2 cellular contexts compared by ENCODE assay signal in the genomic region with DNA sequence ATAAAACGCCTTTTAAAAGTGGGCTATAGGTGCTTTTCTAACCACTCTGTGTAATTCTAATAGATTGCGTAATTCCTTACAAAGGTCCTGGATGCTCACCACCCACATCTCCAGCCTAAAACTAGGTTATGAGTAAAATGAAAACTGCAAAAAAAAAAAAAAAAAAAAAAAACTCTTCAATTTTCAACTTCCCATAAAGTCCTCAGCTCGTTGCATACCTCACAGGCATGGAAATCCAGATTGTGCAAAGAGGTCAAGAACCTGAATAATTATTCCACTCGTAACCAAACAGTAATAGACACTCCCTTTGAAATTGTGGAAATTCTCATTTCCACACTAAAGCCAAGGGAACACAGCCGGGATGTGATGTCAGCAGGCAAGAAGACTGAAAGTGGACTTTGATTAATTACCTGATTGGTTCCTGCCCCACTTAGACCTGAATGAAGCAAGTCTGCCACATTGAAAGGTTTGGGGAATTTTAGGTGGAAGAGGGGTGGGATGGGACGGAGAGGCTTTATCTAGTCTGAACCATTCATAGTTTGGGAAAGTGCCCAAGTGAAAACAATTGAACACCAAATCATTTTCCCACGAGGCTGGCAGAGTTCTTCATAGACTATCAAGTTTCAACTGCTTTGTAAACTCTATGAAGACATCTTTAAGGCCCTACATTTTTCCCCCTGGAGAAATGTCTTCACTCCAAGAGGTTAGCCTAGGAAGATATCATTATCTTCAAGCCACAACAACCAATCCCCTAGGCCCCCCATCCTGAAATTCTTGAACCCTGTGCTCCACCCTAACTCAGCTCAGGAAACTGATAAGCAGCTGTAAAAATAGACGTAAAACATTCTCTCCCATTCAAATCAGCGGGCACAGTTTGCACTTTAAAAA.
TF ChIP-seq lines count a peak whose summit lies in the region.

No MANE protein-coding gene starts in this region.

TF ChIP-seq in GM23338, 12 proteins besides CTCF, POLR2A, EP300 and RAD21:
- TF ChIP-seq ZNF331 (CRISPR knock-in tag; IDR thresholded peaks at IDR 0.05; ENCODE audit: low read depth) (no peak), EZH2phosphoT487 (IDR thresholded peaks at IDR 0.05; ENCODE audit: unreplicated experiment) (no peak), CREB1 (CRISPR knock-in tag; IDR thresholded peaks at IDR 0.05; ENCODE audit: low read depth) (no peak), STAT1 (IDR thresholded peaks at IDR 0.05; ENCODE audit: unreplicated experiment) (no peak)

TF ChIP-seq in endothelial cell of umbilical vein, 7 proteins besides CTCF, POLR2A, EP300 and RAD21:
- no peak for TF ChIP-seq EZH2 (IDR thresholded peaks at IDR 0.05; ENCODE audit: borderline replicate concordance, low read depth, low read length, severe bottlenecking)
- TF ChIP-seq FOS (IDR thresholded peaks at IDR 0.05; ENCODE audit: borderline replicate concordance, insufficient read depth, low read length), result no peak
- TF ChIP-seq JUN (IDR thresholded peaks at IDR 0.05; ENCODE audit: borderline replicate concordance, insufficient read depth, insufficient read length, low read depth), result no peak
- TF ChIP-seq POLR2AphosphoS5 (IDR thresholded peaks at IDR 0.05; ENCODE audit: insufficient read depth, low read depth, low read length), result peak; percentile 19
- no peak for TF ChIP-seq MYC (IDR thresholded peaks at IDR 0.05; ENCODE audit: low read depth, low read length)
- no peak for TF ChIP-seq MAX (IDR thresholded peaks at IDR 0.05; ENCODE audit: insufficient read depth, insufficient read length)
- TF ChIP-seq GATA2 (IDR thresholded peaks at IDR 0.05; ENCODE audit: insufficient read depth, insufficient read length, low read depth, low read length), result peak; percentile 55
